In the genomic region with DNA sequence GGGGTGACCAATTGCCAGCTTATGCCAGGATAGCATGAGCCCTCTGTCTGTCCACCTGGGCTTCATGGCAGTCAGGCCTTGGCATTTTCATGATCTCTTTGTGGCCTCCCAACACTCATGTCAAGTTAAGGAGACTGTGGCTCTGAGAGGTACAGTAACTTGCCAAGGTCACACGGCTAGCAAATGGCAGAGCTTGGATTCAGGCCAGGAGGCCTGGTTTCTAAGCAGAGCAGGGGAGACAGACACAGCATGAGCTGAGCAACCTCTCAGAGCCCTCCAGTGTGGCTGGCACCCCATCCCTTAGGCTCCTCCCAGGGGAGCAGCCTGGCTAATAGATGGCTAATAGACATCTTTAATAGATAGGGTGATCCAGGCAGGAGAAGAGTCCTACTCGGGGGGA, we compare ENCODE assay signal across 12 cellular contexts. TPM values are rescaled to one million over a fixed set of nuclear protein-coding genes. Genes with fewer than 3 reads are reported as not detected.
DNase-seq lines count a peak whose midpoint lies in the region; ATAC-seq, FAIRE-seq and TF ChIP-seq lines count a peak whose summit lies in the region.
"Had no signal": no experiment of that assay in that cellular context is flagged by ENCODE, and none has a peak within 500 bp of the region (broad histone marks: within the 10 kb centered on the region; RNA-seq: fewer than 3 reads in every experiment).

No MANE protein-coding gene starts in this region.

- H3K79me1 ChIP-seq in IMR-90 (ENCODE audit: low read depth in 1 of 2, low read length in 2 of 2) = peaks cover 19 to 63% of the 10 kb centered on the region in 2 experiments

- in situ Hi-C loops in IMR-90 (cut with MboI; ENCODE audit: low sequenced_read_pairs) = no loop called here
- in situ Hi-C loops in GM12878 (cut with MboI) = no loop called here

- no peaks in the 10 kb centered on the region for H3K27me3 Mint-ChIP-seq in stimulated activated memory B cell treated with anti-CD40 and anti-IgM and Interleukin-4, amounts not matched to agents 10 μg/mL and 1 μg/mL and 100 μg/mL, for 72 hours

- peak overlapping the region; percentile 52 for H3K4ac ChIP-seq in IMR-90 (ENCODE audit: low read depth, low read length)

- TF ChIP-seq POLR2A in IMR-90 (IDR thresholded peaks at IDR 0.05; ENCODE audit: low read depth, low read length) (no peak), GM12878 (IDR thresholded peaks at IDR 0.05; ENCODE audit: low read depth, low read length) (no peak)

- no peaks in the 10 kb centered on the region for H3K79me2 ChIP-seq in GM12878 (ENCODE audit: control insufficient read depth, insufficient read depth, low read length)

- H3K27me3 ChIP-seq in IMR-90 (ENCODE audit: control insufficient read depth, insufficient read depth, low read length) (no peaks in the 10 kb centered on the region), GM12878 (replicated peaks in 1 of 2; ENCODE audit: control insufficient read depth in 2 of 2, insufficient read depth in 2 of 2, low read length in 1 of 2) (no peaks in the 10 kb centered on the region), liver (ENCODE audit: control insufficient read depth in 4 of 4, insufficient read depth in 4 of 4, low read length in 3 of 4) (no peaks in the 10 kb centered on the region)

- POLR2A ChIA-PET in IMR-90 (lab: Charles Lee; ENCODE audit: unreplicated experiment) (interaction anchor here (1.0 kb wide), 1 partner anchor 9 kb away, joined by 3 read pairs; no protein-coding TSS in a partner anchor), GM12878 (lab: Charles Lee) (interaction anchor here (0.5 to 0.7 kb wide), 2 partner anchors 11 to 232 kb away, joined by 3 read pairs; a partner anchor contains a TSS)

- peak overlapping the region; percentile 67; the same call in 1 of the 3 replicates for H2BK15ac ChIP-seq in IMR-90 (ENCODE audit: low read depth, low read length)

- no peaks in the 10 kb centered on the region for H3K9me3 ChIP-seq in IMR-90 (ENCODE audit: control insufficient read depth, insufficient read depth, low read length)
- H3K9me3 ChIP-seq in GM12878 (replicated peaks; ENCODE audit: control insufficient read depth, insufficient read depth, low read length) = no peaks in the 10 kb centered on the region
- H3K9me3 ChIP-seq in liver (ENCODE audit: control insufficient read depth in 4 of 4, low read length in 3 of 4) = no peaks in the 10 kb centered on the region

- H3K4me3 ChIP-seq in IMR-90 (ENCODE audit: insufficient read depth, low read depth, low read length) = no peak overlapping the region
- no peak overlapping the region for H3K4me3 ChIP-seq in GM12878
- no peak overlapping the region for H3K4me3 ChIP-seq in liver (ENCODE audit: low read depth in 1 of 3, low read length in 3 of 3)

- H4K5ac ChIP-seq in IMR-90 (ENCODE audit: low read depth, low read length) = peak overlapping the region; percentile 17; the same call in 1 of the 2 replicates

- no peak for TF ChIP-seq EP300 in GM12878 (IDR thresholded peaks at IDR 0.05; ENCODE audit: borderline replicate concordance in 1 of 2, control insufficient read depth in 1 of 2, low read depth in 2 of 2, low read length in 2 of 2)

- H2BK5ac ChIP-seq in IMR-90 (ENCODE audit: low read depth, low read length, poor library complexity, severe bottlenecking) = peak overlapping the region; percentile 21

- H2BK20ac ChIP-seq in IMR-90 (ENCODE audit: low read depth, low read length) = peak overlapping the region; percentile 16; the same call in 1 of the 2 replicates

- H3K9me3 Mint-ChIP-seq in stimulated activated memory B cell treated with anti-CD40 and anti-IgM and Interleukin-4, amounts not matched to agents 10 μg/mL and 1 μg/mL and 100 μg/mL, for 72 hours = no peaks in the 10 kb centered on the region

- intact Hi-C loops in IMR-90 (cut with micrococcal nuclease) (loop anchor here (5.0 kb wide), 1 partner anchor 172 kb away; no protein-coding TSS in a partner anchor), GM12878 (cut with micrococcal nuclease; ENCODE audit: unreplicated experiment) (no loop called here)

- peak overlapping the region; percentile 11 to 43; a peak in 1 of 4 replicates for H4K8ac ChIP-seq in IMR-90 (ENCODE audit: low read depth in 2 of 2, low read length in 2 of 2)

- H3K27ac ChIP-seq in IMR-90 (ENCODE audit: insufficient read depth, low read length) = no peak overlapping the region; the same call in 1 of the 2 replicates
- no peak overlapping the region for H3K27ac ChIP-seq in GM12878 (ENCODE audit: control insufficient read depth, insufficient read depth)
- peak overlapping the region; percentile 1 to 28 for H3K27ac ChIP-seq in liver (ENCODE audit: low read depth in 1 of 2, low read length in 2 of 2)

- H3K23ac ChIP-seq in IMR-90 (ENCODE audit: low read depth, low read length) = peak overlapping the region; percentile 39; the same call in 1 of the 2 replicates

- H3K4me1 Mint-ChIP-seq in stimulated activated memory B cell treated with anti-CD40 and anti-IgM and Interleukin-4, amounts not matched to agents 10 μg/mL and 1 μg/mL and 100 μg/mL, for 72 hours = peaks cover 14% of the 10 kb centered on the region

- dilution Hi-C loops in IMR-90 (cut with HindIII; ENCODE audit: low sequenced_read_pairs, unreplicated experiment) = no loop called here

- TF ChIP-seq RAD21 in IMR-90 (IDR thresholded peaks at IDR 0.05; ENCODE audit: low read length) (no peak), GM12878 (IDR thresholded peaks at IDR 0.05; ENCODE audit: insufficient read depth, low read depth, low read length) (no peak), liver (IDR thresholded peaks at IDR 0.05) (no peak)

- BruUV-seq in IMR-90 (replicated peaks; lab: Mats Ljungman, UMichigan) (no TSS peak), GM12878 (replicated peaks; lab: Mats Ljungman, UMichigan) (no TSS peak)

- SMC1A ChIA-PET in GM12878 (lab: Charles Lee; ENCODE audit: uncharacterized antibody, unreplicated experiment) = interaction anchor here (1.3 to 2.3 kb wide), 4 partner anchors 9 to 100 kb away, joined by 4 to 7 read pairs (median 5); no protein-coding TSS in a partner anchor

- TF ChIP-seq CTCF in IMR-90 (conservative IDR thresholded peaks at IDR 0.05; ENCODE audit: low read depth, low read length) (no peak), GM12878 (IDR thresholded peaks at IDR 0.05 in 2 of 3, conservative IDR thresholded peaks at IDR 0.05 in 1 of 3; ENCODE audit: control insufficient read depth in 2 of 3, extremely low read depth in 1 of 3, insufficient read depth in 1 of 3, low read depth in 3 of 3, low read length in 3 of 3) (no peak), liver (IDR thresholded peaks at IDR 0.05; ENCODE audit: low read depth, low read length, missing input control) (no peak)

- no peak for FAIRE-seq in GM12878 (lab: Jason Lieb, UNC)
- FAIRE-seq: GM18507 had no signal

- H3K36me3 ChIP-seq in IMR-90 (ENCODE audit: control insufficient read depth, insufficient read depth, low read length) (peaks cover 20% of the 10 kb centered on the region), GM12878 (ENCODE audit: control insufficient read depth in 2 of 2, insufficient read depth in 2 of 2, low read length in 1 of 2) (no peaks in the 10 kb centered on the region), liver (ENCODE audit: control insufficient read depth in 4 of 4, insufficient read depth in 3 of 4, low read depth in 1 of 4, low read length in 3 of 4) (peaks cover 2 to 18% (median 8%) of the 10 kb centered on the region in 4 donors)

- no peak for ATAC-seq in IMR-90 (ENCODE audit: low read depth)
- peak; percentile 29 for ATAC-seq in GM12878
- no peak for ATAC-seq in stimulated activated memory B cell treated with anti-CD40 and anti-IgM and Interleukin-4, amounts not matched to agents 10 μg/mL and 1 μg/mL and 100 μg/mL, for 72 hours
- no peak for ATAC-seq in HG03045 (IDR thresholded peaks at IDR 0.05; ENCODE audit: unreplicated experiment)
- no peak for ATAC-seq in GM19351 (IDR thresholded peaks at IDR 0.05; ENCODE audit: unreplicated experiment)

- H2AK9ac ChIP-seq in IMR-90 (replicated peaks; ENCODE audit: low read depth, low read length, poor library complexity) = no peak overlapping the region

- 0% methylated on average over 1 of the region's 2 CpGs; no CpG with 5 or more reads in 1 of the 2 experiments for WGBS in IMR-90 (ENCODE audit: extremely low coverage in 2 of 2, insufficient read length in 1 of 2), 2 experiments
- WGBS in GM12878 (ENCODE audit: insufficient coverage, insufficient replicate concordance, low lambda C conversion rate, missing lambda C conversion rate) = 24% methylated on average over 2 of the region's 2 CpGs
- 54% methylated on average over 2 of the region's 2 CpGs for WGBS in liver

- H3K9ac ChIP-seq in IMR-90 (ENCODE audit: low read depth, low read length) (peak overlapping the region; percentile 24), GM12878 (ENCODE audit: control insufficient read depth, insufficient read depth, low read length) (no peak overlapping the region), liver (ENCODE audit: low read depth in 1 of 2, low read length in 2 of 2) (no peak overlapping the region)

- peak overlapping the region; percentile 58 for H3K18ac ChIP-seq in IMR-90 (ENCODE audit: low read depth, low read length)

- H3K14ac ChIP-seq in IMR-90 (replicated peaks; ENCODE audit: low read depth, low read length) = peak overlapping the region; percentile 34

- peak overlapping the region; percentile 54 for H3K27ac Mint-ChIP-seq in stimulated activated memory B cell treated with anti-CD40 and anti-IgM and Interleukin-4, amounts not matched to agents 10 μg/mL and 1 μg/mL and 100 μg/mL, for 72 hours

- H3K4me1 ChIP-seq in IMR-90 (ENCODE audit: control insufficient read depth, insufficient read depth, low read length) (peaks cover 36% of the 10 kb centered on the region), GM12878 (ENCODE audit: control insufficient read depth, insufficient read depth, low read length) (no peaks in the 10 kb centered on the region), liver (ENCODE audit: control insufficient read depth in 4 of 4, insufficient read depth in 4 of 4, low read length in 3 of 4) (peaks cover 19 to 56% (median 51%) of the 10 kb centered on the region in 4 donors)

- RAD21 ChIA-PET in GM12878 (lab: Charles Lee; ENCODE audit: unreplicated experiment) = interaction anchor here (0.6 to 1.9 kb wide), 4 partner anchors 18 to 158 kb away, joined by 3 to 9 read pairs (median 4); no protein-coding TSS in a partner anchor

- no peak overlapping the region for H3K4me3 Mint-ChIP-seq in stimulated activated memory B cell treated with anti-CD40 and anti-IgM and Interleukin-4, amounts not matched to agents 10 μg/mL and 1 μg/mL and 100 μg/mL, for 72 hours

- DNase-seq in IMR-90 (no peak), GM12878 (ENCODE audit: low read depth, low spot score) (no peak), HK-2 (ENCODE audit: unreplicated experiment) (no peak)
- DNase-seq in activated T-cell treated with anti-CD3 and anti-CD28 coated beads, Interleukin-2, amount 50 U/mL, for 1 hour = no peak
- DNase-seq: Calu3, NCI-H1436 had no signal

- H4K91ac ChIP-seq in IMR-90 (ENCODE audit: insufficient read depth, low read depth, low read length) = peak overlapping the region; percentile 60

- H2AK5ac ChIP-seq in IMR-90 (ENCODE audit: low read depth, low read length) = peak overlapping the region; percentile 65

- H3K56ac ChIP-seq in IMR-90 (ENCODE audit: extremely low read depth, insufficient read depth, low read length) = no peak overlapping the region

- H4K20me1 ChIP-seq in IMR-90 (ENCODE audit: insufficient read depth, low read length) = peaks cover 39% of the 10 kb centered on the region
- no peaks in the 10 kb centered on the region for H4K20me1 ChIP-seq in GM12878 (ENCODE audit: control insufficient read depth, insufficient read depth)

- peak overlapping the region; percentile 48 for H2BK120ac ChIP-seq in IMR-90 (ENCODE audit: low read depth, low read length)

- CTCF ChIA-PET in IMR-90 (lab: Yijun Ruan, JAX) (interaction anchor here (0.6 to 1.1 kb wide), 2 partner anchors 13 to 100 kb away, joined by 3 read pairs; no protein-coding TSS in a partner anchor), GM12878 (lab: Yijun Ruan, JAX) (interaction anchor here (0.9 to 1.6 kb wide), 9 partner anchors 11 to 85 kb away, joined by 3 to 8 read pairs (median 4); no protein-coding TSS in a partner anchor)

- H3K4me2 ChIP-seq in IMR-90 (ENCODE audit: low read depth, low read length) (peak overlapping the region; percentile 19), GM12878 (ENCODE audit: control insufficient read depth, insufficient read depth) (no peak overlapping the region)

- H2AFZ ChIP-seq in IMR-90 (replicated peaks; ENCODE audit: low read length, poor library complexity) (no peak overlapping the region), GM12878 (ENCODE audit: control insufficient read depth, low read depth, low read length) (no peak overlapping the region)

- H3K36me3 Mint-ChIP-seq in stimulated activated memory B cell treated with anti-CD40 and anti-IgM and Interleukin-4, amounts not matched to agents 10 μg/mL and 1 μg/mL and 100 μg/mL, for 72 hours = peaks cover 26% of the 10 kb centered on the region

- peaks cover 32% of the 10 kb centered on the region for H3K9me1 ChIP-seq in IMR-90 (ENCODE audit: insufficient read depth, low read length)

RNA-seq across cellular contexts. Expression of a gene that starts 4.0 kb away (rescaled TPM):
- 3.0 and 3.1 TPM in 2 replicates for total RNA-seq in IMR-90 (2012; rRNA removed)
- 22.6 and 24.8 TPM in 2 replicates for polyA plus RNA-seq in IMR-90 (2012; rRNA removed)
- 10.2 and 21.0 TPM in 2 replicates for polyA plus RNA-seq in IMR-90 (2012; cell fraction: cytosol; rRNA removed)
- 33.0 and 36.8 TPM in 2 replicates for polyA plus RNA-seq in IMR-90 (2012; cell fraction: nucleus; rRNA removed; ENCODE audit: low replicate concordance)
- 27.3 and 29.8 TPM in 2 replicates for total RNA-seq in GM12878 (2013; cell fraction: nucleolus; rRNA removed)
- total RNA-seq in GM12878 (2014; rRNA removed) = 3.3 and 3.4 TPM in 2 replicates
- total RNA-seq in GM12878 (2014; rRNA removed; fragmentation: Illumina TruSeq; extraction: Trizol) = 4.4 and 4.5 TPM in 2 replicates
- total RNA-seq in GM12878 (2021) = 21.0 and 21.8 TPM in 2 replicates
- 10.8 TPM for polyA plus RNA-seq in GM12878 (2011; ENCODE audit: low read depth)
- polyA plus RNA-seq in GM12878 (2011; rRNA removed) = 11.0 and 18.3 TPM in 2 replicates
- 24.0 and 25.6 TPM in 2 replicates for polyA plus RNA-seq in GM12878 (2011; cell fraction: cytosol; rRNA removed)
- 20.3 and 21.1 TPM in 2 replicates for polyA plus RNA-seq in GM12878 (2011; cell fraction: nucleus; rRNA removed)
- 19.5 and 20.5 TPM in 2 replicates for polyA plus RNA-seq in GM12878 (2012)
- polyA plus RNA-seq in GM12878 (2014; fragmentation: Illumina TruSeq; extraction: Trizol) = 8.7 and 9.4 TPM in 2 replicates
- 1 to 10 TPM; 1.9 to 2.3 TPM for polyA plus RNA-seq in GM12878 (2014; fragmentation: Nextera tagmentation; extraction: Ambion mirVana)
- 10.1 and 10.7 TPM in 2 replicates for polyA plus RNA-seq in GM12878 (2014; rRNA removed)
- polyA plus RNA-seq in GM12878 (2016; fragmentation: Nextera tagmentation; extraction: Ambion mirVana) = 1 to 10 TPM in 1 of 2 experiments, under 1 TPM in 1; 0.77 to 2.0 TPM
- 18.7 and 24.1 TPM in 2 replicates for polyA minus RNA-seq in GM12878 (2011; rRNA and poly(A)+ RNA removed)
- 10.3 and 10.8 TPM in 2 replicates for polyA minus RNA-seq in GM12878 (2011; cell fraction: cytosol; rRNA and poly(A)+ RNA removed)
- 7.5 and 11.7 TPM in 2 replicates for polyA minus RNA-seq in GM12878 (2011; cell fraction: nucleus; rRNA and poly(A)+ RNA removed)
- 10 to 100 TPM in 1 of 2 donors, 1 to 10 TPM in 1; 1.1 to 17.5 TPM for total RNA-seq in liver
- polyA plus RNA-seq in liver = 10 to 100 TPM in 1 of 2 donors, 1 to 10 TPM in 1; 3.9 to 36.6 TPM

RNA-seq across cellular contexts. Expression of a gene that starts 16.6 kb away (rescaled TPM):
- total RNA-seq in IMR-90 (2012; rRNA removed) = under 0.01 TPM in 2 replicates
- polyA plus RNA-seq in IMR-90 (2012; rRNA removed) = 0.24 TPM in 2 replicates
- 0.02 and 0.04 TPM in 2 replicates for polyA plus RNA-seq in IMR-90 (2012; cell fraction: cytosol; rRNA removed)
- 0.16 and 0.25 TPM in 2 replicates for polyA plus RNA-seq in IMR-90 (2012; cell fraction: nucleus; rRNA removed; ENCODE audit: low replicate concordance)
- not detected in 2 replicates for total RNA-seq in GM12878 (2013; cell fraction: nucleolus; rRNA removed)
- 1.1 TPM in 1 of 2 replicates, not detected in the other for total RNA-seq in GM12878 (2014; rRNA removed)
- total RNA-seq in GM12878 (2014; rRNA removed; fragmentation: Illumina TruSeq; extraction: Trizol) = 0.04 TPM in 1 of 2 replicates, not detected in the other
- total RNA-seq in GM12878 (2021) = 0.18 TPM in 1 of 2 replicates, not detected in the other
- polyA plus RNA-seq in GM12878 (2011; ENCODE audit: low read depth) = not detected
- not detected in 2 replicates for polyA plus RNA-seq in GM12878 (2011; rRNA removed)
- not detected in 2 replicates for polyA plus RNA-seq in GM12878 (2011; cell fraction: cytosol; rRNA removed)
- polyA plus RNA-seq in GM12878 (2011; cell fraction: nucleus; rRNA removed) = 0.03 TPM in 1 of 2 replicates, not detected in the other
- polyA plus RNA-seq in GM12878 (2012) = 0.11 and 0.18 TPM in 2 replicates
- 0.09 and 0.10 TPM in 2 replicates for polyA plus RNA-seq in GM12878 (2014; fragmentation: Illumina TruSeq; extraction: Trizol)
- not detected for polyA plus RNA-seq in GM12878 (2014; fragmentation: Nextera tagmentation; extraction: Ambion mirVana)
- polyA plus RNA-seq in GM12878 (2014; rRNA removed) = 0.08 and 0.62 TPM in 2 replicates
- under 1 TPM in 1 of 2 experiments, not detected in 1; 0.11 TPM for polyA plus RNA-seq in GM12878 (2016; fragmentation: Nextera tagmentation; extraction: Ambion mirVana)
- not detected in 2 replicates for polyA minus RNA-seq in GM12878 (2011; rRNA and poly(A)+ RNA removed)
- polyA minus RNA-seq in GM12878 (2011; cell fraction: cytosol; rRNA and poly(A)+ RNA removed) = not detected in 2 replicates
- polyA minus RNA-seq in GM12878 (2011; cell fraction: nucleus; rRNA and poly(A)+ RNA removed) = not detected in 2 replicates
- under 1 TPM in 1 of 2 donors, not detected in 1; 0.09 TPM for total RNA-seq in liver
- under 1 TPM; 0.03 to 0.04 TPM for polyA plus RNA-seq in liver
- total RNA-seq: Calu3, H4 had no signal

RNA-seq across cellular contexts. Expression of a gene that starts 56.4 kb away (rescaled TPM):
- total RNA-seq in IMR-90 (2012; rRNA removed) (26.2 and 33.1 TPM in 2 replicates), GM12878 (2014; rRNA removed) (34.1 and 36.6 TPM in 2 replicates), GM12878 (2014; rRNA removed; fragmentation: Illumina TruSeq; extraction: Trizol) (34.1 and 34.6 TPM in 2 replicates), GM12878 (2021) (43.8 and 45.7 TPM in 2 replicates), liver (10 to 100 TPM; 13.7 to 19.7 TPM)
- polyA plus RNA-seq in IMR-90 (2012; rRNA removed) (30.2 and 34.2 TPM in 2 replicates), GM12878 (2011; rRNA removed) (58.1 and 65.6 TPM in 2 replicates), GM12878 (2014; fragmentation: Illumina TruSeq; extraction: Trizol) (66.4 and 78.0 TPM in 2 replicates), GM12878 (2014; fragmentation: Nextera tagmentation; extraction: Ambion mirVana) (10 to 100 TPM; 26.3 to 40.3 TPM), GM12878 (2014; rRNA removed) (37.5 and 38.4 TPM in 2 replicates), GM12878 (2016; fragmentation: Nextera tagmentation; extraction: Ambion mirVana) (10 to 100 TPM; 54.6 to 57.8 TPM), liver (10 to 100 TPM; 10.7 to 10.9 TPM)
- 8.5 and 20.5 TPM in 2 replicates for polyA plus RNA-seq in IMR-90 (2012; cell fraction: cytosol; rRNA removed)
- 14.9 and 73.3 TPM in 2 replicates for polyA plus RNA-seq in IMR-90 (2012; cell fraction: nucleus; rRNA removed; ENCODE audit: low replicate concordance)
- 66.8 and 67.0 TPM in 2 replicates for total RNA-seq in GM12878 (2013; cell fraction: nucleolus; rRNA removed)
- 38.4 TPM for polyA plus RNA-seq in GM12878 (2011; ENCODE audit: low read depth)
- 39.2 and 44.6 TPM in 2 replicates for polyA plus RNA-seq in GM12878 (2011; cell fraction: cytosol; rRNA removed)
- 74.1 and 79.5 TPM in 2 replicates for polyA plus RNA-seq in GM12878 (2011; cell fraction: nucleus; rRNA removed)
- 41.8 and 42.5 TPM in 2 replicates for polyA plus RNA-seq in GM12878 (2012)
- polyA minus RNA-seq in GM12878 (2011; rRNA and poly(A)+ RNA removed) = 28.1 and 49.2 TPM in 2 replicates
- 16.0 and 20.4 TPM in 2 replicates for polyA minus RNA-seq in GM12878 (2011; cell fraction: cytosol; rRNA and poly(A)+ RNA removed)
- 34.7 and 45.0 TPM in 2 replicates for polyA minus RNA-seq in GM12878 (2011; cell fraction: nucleus; rRNA and poly(A)+ RNA removed)

Comparison
In these comparisons a context has a peak if more than half of its experiments do, and no peak if none do; other contexts are left out.
1. H3K27ac ChIP-seq: peak in liver (2 of 2); none in IMR-90 (single experiment) and GM12878 (single experiment).